ENCODE assay signal across 10 cellular contexts in the genomic region with DNA sequence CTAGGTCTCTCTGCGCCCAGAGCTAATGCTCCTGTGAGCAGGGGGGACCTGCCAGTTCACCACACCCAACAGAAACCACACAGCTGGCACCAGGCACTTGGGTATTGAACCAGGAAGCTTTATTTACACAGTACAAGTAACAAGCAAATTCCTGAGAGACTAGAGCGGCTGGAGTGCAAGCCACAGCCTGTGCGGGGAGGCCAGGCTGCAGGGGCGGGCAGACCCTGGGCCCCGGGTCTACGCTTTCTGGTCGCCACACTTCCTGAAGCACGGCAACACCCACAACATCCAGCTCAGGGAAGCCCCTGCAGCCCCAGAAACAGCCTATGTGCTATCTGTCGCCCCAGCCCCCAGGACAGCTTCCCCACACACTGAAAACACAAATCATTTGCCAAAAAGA.
DNase-seq lines count a peak whose midpoint lies in the region; ATAC-seq and TF ChIP-seq lines count a peak whose summit lies in the region.
"Had no signal": no experiment of that assay in that cellular context is flagged by ENCODE, and none has a peak within 500 bp of the region (broad histone marks: within the 10 kb centered on the region; RNA-seq: fewer than 3 reads in every experiment).

No MANE protein-coding gene starts in this region.

- dilution Hi-C loops in mammary epithelial cell (cut with HindIII; ENCODE audit: low sequenced_read_pairs): loop anchor here (5.0 kb wide), 2 partner anchors 43 to 52 kb away; no protein-coding TSS in a partner anchor

- in situ Hi-C loops in mammary epithelial cell (cut with MboI; ENCODE audit: low sequenced_read_pairs in 2 of 2): no loop called here

- H3K4me3 ChIP-seq in mammary epithelial cell (replicated peaks in 1 of 3; ENCODE audit: insufficient read depth in 1 of 3, low read depth in 2 of 3, low read length in 3 of 3): peak overlapping the region in 1 of 3 experiments; percentile 17
- H3K4me3 ChIP-seq: SJCRH30 had no signal

- no peak overlapping the region for H3K4me3 Mint-ChIP-seq in nephron progenitor cell
- no peak overlapping the region for H3K4me3 Mint-ChIP-seq in T-helper 2 cell treated with Interferon-gamma antibody and Interleukin-4, amounts not matched to agents 5 μg/mL and 100 μg/mL, for 36 hours
- H3K4me3 Mint-ChIP-seq: activated naive CD4-positive, alpha-beta T cell treated with anti-CD3 and anti-CD28 coated beads, Interleukin-2, amount 50 U/mL, for 24 hours had no signal

- H3K9ac ChIP-seq in mammary epithelial cell (ENCODE audit: insufficient read depth, low read length): no peak overlapping the region

- no peaks in the 10 kb centered on the region for H4K20me1 ChIP-seq in mammary epithelial cell (ENCODE audit: insufficient read depth, low read length)

- ATAC-seq in HG03442 (IDR thresholded peaks at IDR 0.05; ENCODE audit: unreplicated experiment) (peak; percentile 32), GM21619 (IDR thresholded peaks at IDR 0.05; ENCODE audit: unreplicated experiment) (no peak), GM21515 (IDR thresholded peaks at IDR 0.05; ENCODE audit: unreplicated experiment) (no peak)

- intact Hi-C loops in mammary epithelial cell (cut with micrococcal nuclease): no loop called here

- H3K27me3 ChIP-seq in mammary epithelial cell (ENCODE audit: insufficient read depth, low read length): no peaks in the 10 kb centered on the region
- H3K27me3 ChIP-seq: SJCRH30 had no signal

- peaks cover 2% of the 10 kb centered on the region for H3K36me3 ChIP-seq in mammary epithelial cell (ENCODE audit: insufficient read depth, low read length)
- H3K36me3 ChIP-seq: SJCRH30 had no signal

- 5% methylated on average over 9 of the region's 9 CpGs for WGBS in mammary epithelial cell (ENCODE audit: low coverage, missing lambda C conversion rate)

- H3K27me3 Mint-ChIP-seq in nephron progenitor cell (ENCODE audit: low read depth, poor library complexity): no peaks in the 10 kb centered on the region
- no peaks in the 10 kb centered on the region for H3K27me3 Mint-ChIP-seq in T-helper 2 cell treated with Interferon-gamma antibody and Interleukin-4, amounts not matched to agents 5 μg/mL and 100 μg/mL, for 36 hours (ENCODE audit: low read depth)
- H3K27me3 Mint-ChIP-seq: activated naive CD4-positive, alpha-beta T cell treated with anti-CD3 and anti-CD28 coated beads, Interleukin-2, amount 50 U/mL, for 24 hours had no signal

- DNase-seq in GM10266 (ENCODE audit: extremely low spot score) (peak; percentile 66), mammary epithelial cell (peak; percentile 61), nephron progenitor cell (no peak), NCI-H1105 treated with DMSO at 0.1 percent for 48 hours (lab: John Stamatoyannopoulos, UW) (no peak)
- DNase-seq in T-helper 2 cell treated with Interferon-gamma antibody and Interleukin-4, amounts not matched to agents 5 μg/mL and 100 μg/mL, for 36 hours (ENCODE audit: low spot score): no peak
- DNase-seq: SJCRH30 had no signal

- H3K27ac ChIP-seq in mammary epithelial cell (ENCODE audit: insufficient read depth, low read depth, low read length): peak overlapping the region; percentile 48
- H3K27ac ChIP-seq: SJCRH30 had no signal

- peak overlapping the region; percentile 95 for H3K27ac Mint-ChIP-seq in nephron progenitor cell
- H3K27ac Mint-ChIP-seq in T-helper 2 cell treated with Interferon-gamma antibody and Interleukin-4, amounts not matched to agents 5 μg/mL and 100 μg/mL, for 36 hours: no peak overlapping the region
- H3K27ac Mint-ChIP-seq: activated naive CD4-positive, alpha-beta T cell treated with anti-CD3 and anti-CD28 coated beads, Interleukin-2, amount 50 U/mL, for 24 hours had no signal

- no peaks in the 10 kb centered on the region for H3K9me3 Mint-ChIP-seq in nephron progenitor cell
- H3K9me3 Mint-ChIP-seq in T-helper 2 cell treated with Interferon-gamma antibody and Interleukin-4, amounts not matched to agents 5 μg/mL and 100 μg/mL, for 36 hours: no peaks in the 10 kb centered on the region
- H3K9me3 Mint-ChIP-seq: activated naive CD4-positive, alpha-beta T cell treated with anti-CD3 and anti-CD28 coated beads, Interleukin-2, amount 50 U/mL, for 24 hours had no signal

- H3K4me2 ChIP-seq in mammary epithelial cell (ENCODE audit: insufficient read depth, low read depth, low read length): peak overlapping the region; percentile 63

- no peak for TF ChIP-seq CTCF in GM10266 (IDR thresholded peaks at IDR 0.05; ENCODE audit: control insufficient read depth, insufficient read depth, low read depth, missing control alignments)
- TF ChIP-seq CTCF in mammary epithelial cell (conservative IDR thresholded peaks at IDR 0.05 in 1 of 2, IDR thresholded peaks at IDR 0.05 in 1 of 2; ENCODE audit: extremely low read depth in 1 of 2, insufficient read depth in 1 of 2, low read depth in 1 of 2, low read length in 2 of 2): no peak
- TF ChIP-seq CTCF in nephron progenitor cell (IDR thresholded peaks at IDR 0.05): no peak

- CTCF ChIA-PET in mammary epithelial cell (lab: Charles Lee; ENCODE audit: low non-redundant PET): no interaction called here

- H2AFZ ChIP-seq in mammary epithelial cell (ENCODE audit: low read depth, low read length): no peak overlapping the region

- no peaks in the 10 kb centered on the region for H3K36me3 Mint-ChIP-seq in nephron progenitor cell (ENCODE audit: low read depth)
- H3K36me3 Mint-ChIP-seq in T-helper 2 cell treated with Interferon-gamma antibody and Interleukin-4, amounts not matched to agents 5 μg/mL and 100 μg/mL, for 36 hours (ENCODE audit: low read depth): peaks cover 4% of the 10 kb centered on the region

- H3K79me2 ChIP-seq in mammary epithelial cell (ENCODE audit: insufficient read depth, low read length): peaks cover 12% of the 10 kb centered on the region

- H3K4me1 Mint-ChIP-seq in nephron progenitor cell: peaks cover 67% of the 10 kb centered on the region
- peaks cover 5% of the 10 kb centered on the region for H3K4me1 Mint-ChIP-seq in T-helper 2 cell treated with Interferon-gamma antibody and Interleukin-4, amounts not matched to agents 5 μg/mL and 100 μg/mL, for 36 hours (ENCODE audit: low read depth)

- H3K4me1 ChIP-seq in mammary epithelial cell (ENCODE audit: insufficient read depth, low read length): peaks cover 27% of the 10 kb centered on the region

- H3K9me3 ChIP-seq in mammary epithelial cell (replicated peaks; ENCODE audit: insufficient read depth, low read length): no peaks in the 10 kb centered on the region
- H3K9me3 ChIP-seq: SJCRH30 had no signal

- BruUV-seq in mammary epithelial cell (replicated peaks; lab: Mats Ljungman, UMichigan): no TSS peak

Comparison
In these comparisons a context has a peak if more than half of its experiments do, and no peak if none do; other contexts are left out.
1. DNase-seq: peak in GM10266 (single experiment) and mammary epithelial cell (single experiment); none in nephron progenitor cell (single experiment), NCI-H1105 treated with DMSO at 0.1 percent for 48 hours (single experiment) and T-helper 2 cell treated with Interferon-gamma antibody and Interleukin-4, amounts not matched to agents 5 μg/mL and 100 μg/mL, for 36 hours (single experiment).